8 cellular contexts compared by ENCODE assay signal in the genomic region with DNA sequence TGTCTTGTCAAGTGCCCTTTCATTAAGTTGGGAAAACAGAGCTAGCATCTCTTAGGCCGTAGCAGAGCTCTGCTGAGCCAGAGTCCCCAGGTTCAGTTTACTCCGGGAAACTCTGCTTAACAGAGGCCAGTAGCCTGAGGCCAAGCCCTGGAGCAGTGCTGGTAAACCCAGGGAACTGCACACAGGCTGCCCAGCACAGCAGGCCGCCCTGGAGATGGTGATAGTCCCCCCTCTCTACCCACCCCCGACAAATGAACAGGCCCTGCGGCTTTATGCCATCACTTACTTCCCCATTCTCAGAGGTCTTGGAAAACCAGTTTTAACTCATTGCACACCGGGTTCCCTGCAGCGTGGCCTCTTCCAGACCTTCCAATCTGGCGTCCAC. TPM values are rescaled to one million over a fixed set of nuclear protein-coding genes. Genes with fewer than 3 reads are reported as not detected.
A peak's percentile ranks its signal among the peaks of the same experiment; 100 is the strongest.
DNase-seq lines count a peak whose midpoint lies in the region; ATAC-seq and TF ChIP-seq lines count a peak whose summit lies in the region.

No MANE protein-coding gene starts in this region.

- peak overlapping the region; percentile 42 for H3K4me3 Mint-ChIP-seq in activated T-cell treated with anti-CD3 and anti-CD28 coated beads, Interleukin-2, amount 50 U/mL, for 4 hours

- no peak for TF ChIP-seq POLR2A in gastroesophageal sphincter (IDR thresholded peaks at IDR 0.05)

- H3K4me3 ChIP-seq in gastroesophageal sphincter (peak overlapping the region; percentile 21 to 64), skeletal muscle tissue (ENCODE audit: low read length in 3 of 3) (peak overlapping the region; percentile 14 to 77 (median 56))

- H3K9me3 ChIP-seq in gastroesophageal sphincter (no peaks in the 10 kb centered on the region), skeletal muscle tissue (ENCODE audit: control insufficient read depth in 3 of 3, low read length in 3 of 3) (no peaks in the 10 kb centered on the region)

- 0 to 70% methylated on average over 1 to 2 of the region's 8 CpGs for WGBS in gastroesophageal sphincter (ENCODE audit: low coverage in 1 of 2), 2 donors

- H3K27me3 Mint-ChIP-seq in activated T-cell treated with anti-CD3 and anti-CD28 coated beads, Interleukin-2, amount 50 U/mL, for 4 hours (ENCODE audit: low read depth), result no peaks in the 10 kb centered on the region

- H3K27ac ChIP-seq in gastroesophageal sphincter (peak overlapping the region in 3 of 4 donors; percentile 34 to 72 (median 64)), skeletal muscle tissue (ENCODE audit: low read depth, low read length) (peak overlapping the region; percentile 45)

- no peak for TF ChIP-seq CTCF in gastroesophageal sphincter (IDR thresholded peaks at IDR 0.05)

- H3K36me3 ChIP-seq in gastroesophageal sphincter (no peaks in the 10 kb centered on the region), skeletal muscle tissue (ENCODE audit: control insufficient read depth in 3 of 3, insufficient read depth in 3 of 3, low read length in 3 of 3) (peaks cover 0 to 2% (median 0%) of the 10 kb centered on the region in 3 donors)

- H3K36me3 Mint-ChIP-seq in activated T-cell treated with anti-CD3 and anti-CD28 coated beads, Interleukin-2, amount 50 U/mL, for 4 hours (ENCODE audit: insufficient read depth), result peaks cover 8% of the 10 kb centered on the region

- H3K9me3 Mint-ChIP-seq in activated T-cell treated with anti-CD3 and anti-CD28 coated beads, Interleukin-2, amount 50 U/mL, for 4 hours, result no peaks in the 10 kb centered on the region

- no peak for TF ChIP-seq EP300 in gastroesophageal sphincter (IDR thresholded peaks at IDR 0.05)

- no peak for DNase-seq in activated T-cell treated with anti-CD3 and anti-CD28 coated beads, Interleukin-2, amount 50 U/mL, for 4 hours
- no peak for DNase-seq in activated T-cell treated with anti-CD3 and anti-CD28 coated beads, Interleukin-2, amount 50 U/mL, for 1 hour
- peak; percentile 37 for DNase-seq in SK-N-DZ (ENCODE audit: low spot score)
- DNase-seq in posterior vena cava (ENCODE audit: low spot score), result no peak
- no peak for DNase-seq in stimulated activated CD4-positive, alpha-beta T cell treated with anti-CD3 and anti-CD28 coated beads, Interleukin-2, amount 100 ng/mL, for 48 hours
- DNase-seq in HuH-7 (ENCODE audit: low spot score), result no peak

- H3K4me1 ChIP-seq in gastroesophageal sphincter (peaks cover 0 to 64% (median 26%) of the 10 kb centered on the region in 3 donors), skeletal muscle tissue (ENCODE audit: control insufficient read depth in 3 of 3, insufficient read depth in 3 of 3, low read length in 3 of 3) (peaks cover 40 to 49% (median 40%) of the 10 kb centered on the region in 3 donors)

- H3K4me1 Mint-ChIP-seq in activated T-cell treated with anti-CD3 and anti-CD28 coated beads, Interleukin-2, amount 50 U/mL, for 4 hours (ENCODE audit: low read depth), result peaks cover 58% of the 10 kb centered on the region

- no peak for ATAC-seq in activated T-cell treated with anti-CD3 and anti-CD28 coated beads, Interleukin-2, amount 50 U/mL, for 4 hours
- no peak for ATAC-seq in gastroesophageal sphincter

- H3K27me3 ChIP-seq in gastroesophageal sphincter, result no peaks in the 10 kb centered on the region
- no peaks in the 10 kb centered on the region for H3K27me3 ChIP-seq in skeletal muscle tissue (ENCODE audit: control insufficient read depth in 3 of 3, insufficient read depth in 3 of 3, low read length in 3 of 3)

- intact Hi-C loops in posterior vena cava (cut with DNase I), result no loop called here

- peak overlapping the region; percentile 57 to 80 (median 60) for H3K9ac ChIP-seq in skeletal muscle tissue (ENCODE audit: low read depth in 1 of 3, low read length in 3 of 3)

RNA-seq across cellular contexts. Expression of gene CNNM4, which starts 3.5 kb away (rescaled TPM):
- 1 to 10 TPM; 6.3 to 6.9 (median 6.4) TPM for total RNA-seq in activated T-cell treated with anti-CD3 and anti-CD28 coated beads, Interleukin-2, amount 50 U/mL, for 4 hours
- polyA plus RNA-seq in SK-N-DZ (2014; cell fraction: cytosol; rRNA removed), result 5.4 and 6.8 TPM in 2 replicates
- polyA plus RNA-seq in SK-N-DZ (2014; cell fraction: nucleus; rRNA removed), result 6.0 and 6.1 TPM in 2 replicates
- 1 to 10 TPM; 2.7 to 6.1 (median 5.5) TPM for total RNA-seq in gastroesophageal sphincter
- total RNA-seq in skeletal muscle tissue, result 6.3 TPM
- 1 to 10 TPM; 3.4 to 4.0 TPM for total RNA-seq in posterior vena cava

RNA-seq across cellular contexts. Expression of gene LMAN2L, which starts 24.4 kb away (rescaled TPM):
- total RNA-seq in activated T-cell treated with anti-CD3 and anti-CD28 coated beads, Interleukin-2, amount 50 U/mL, for 4 hours, result 1 to 10 TPM; 7.0 to 9.1 (median 8.6) TPM
- 28.9 and 30.3 TPM in 2 replicates for polyA plus RNA-seq in SK-N-DZ (2014; cell fraction: cytosol; rRNA removed)
- 14.8 and 18.7 TPM in 2 replicates for polyA plus RNA-seq in SK-N-DZ (2014; cell fraction: nucleus; rRNA removed)
- 10 to 100 TPM; 18.1 to 22.9 (median 21.5) TPM for total RNA-seq in gastroesophageal sphincter
- 37.1 TPM for total RNA-seq in skeletal muscle tissue
- total RNA-seq in posterior vena cava, result 10 to 100 TPM in 1 of 2 donors, 1 to 10 TPM in 1; 9.0 to 14.5 TPM

RNA-seq across cellular contexts. Expression of gene CNNM3, which starts 51.8 kb away (rescaled TPM):
- 10 to 100 TPM; 22.8 to 26.1 (median 24.4) TPM for total RNA-seq in activated T-cell treated with anti-CD3 and anti-CD28 coated beads, Interleukin-2, amount 50 U/mL, for 4 hours
- polyA plus RNA-seq in SK-N-DZ (2014; cell fraction: cytosol; rRNA removed), result 11.9 and 13.1 TPM in 2 replicates
- 13.5 and 24.5 TPM in 2 replicates for polyA plus RNA-seq in SK-N-DZ (2014; cell fraction: nucleus; rRNA removed)
- total RNA-seq in gastroesophageal sphincter (10 to 100 TPM; 10.4 to 21.6 (median 18.9) TPM), skeletal muscle tissue (4.2 TPM), posterior vena cava (1 to 10 TPM; 6.2 to 8.0 TPM)
